7 cellular contexts compared by ENCODE assay signal in genomic region chr17:37742114-37742761, GRCh38. TPM values are rescaled to one million over a fixed set of nuclear protein-coding genes. Genes with fewer than 3 reads are reported as not detected.
DNase-seq lines count a peak whose midpoint lies in the region; FAIRE-seq and TF ChIP-seq lines count a peak whose summit lies in the region.

No MANE protein-coding gene starts in this region.

- TF ChIP-seq POLR2A in endothelial cell of umbilical vein (IDR thresholded peaks at IDR 0.05; ENCODE audit: low read depth, low read length) (no peak), prostate gland (IDR thresholded peaks at IDR 0.05) (no peak), uterus (IDR thresholded peaks at IDR 0.05) (no peak)

- dilution Hi-C loops in endothelial cell of umbilical vein (cut with MboI; ENCODE audit: extremely low pct_ligation_motif_present, low sequenced_read_pairs) = no loop called here

- H3K9ac ChIP-seq in NT2/D1 (ENCODE audit: insufficient read length, low read depth) = peak overlapping the region; percentile 18
- no peak overlapping the region for H3K9ac ChIP-seq in endothelial cell of umbilical vein (replicated peaks; ENCODE audit: extremely low read depth, insufficient read depth, low read length)

- no peak overlapping the region for H3K27ac ChIP-seq in endothelial cell of umbilical vein (ENCODE audit: insufficient read depth, low read depth, low read length)
- H3K27ac ChIP-seq in prostate gland = peak overlapping the region; percentile 77 to 82
- H3K27ac ChIP-seq in uterus = no peak overlapping the region

- BruUV-seq in endothelial cell of umbilical vein (replicated peaks; lab: Mats Ljungman, UMichigan) = no TSS peak

- no peaks in the 10 kb centered on the region for H3K9me1 ChIP-seq in endothelial cell of umbilical vein (replicated peaks; ENCODE audit: control insufficient read depth, extremely low read depth, insufficient read depth, low read length)

- CTCF ChIA-PET in endothelial cell of umbilical vein (lab: Charles Lee) = no interaction called here

- H3K27me3 ChIP-seq in NT2/D1 (ENCODE audit: insufficient read depth, insufficient read length) = peaks cover 97% of the 10 kb centered on the region
- peaks cover 73 to 87% of the 10 kb centered on the region in 2 experiments for H3K27me3 ChIP-seq in endothelial cell of umbilical vein (ENCODE audit: control insufficient read depth in 2 of 2, insufficient read depth in 2 of 2, low read length in 2 of 2)
- H3K27me3 ChIP-seq in prostate gland (replicated peaks; ENCODE audit: insufficient read depth) = peaks cover 2% of the 10 kb centered on the region
- H3K27me3 ChIP-seq in uterus = peaks cover 8 to 76% of the 10 kb centered on the region in 2 donors

- peak overlapping the region; percentile 53 for H2AFZ ChIP-seq in endothelial cell of umbilical vein (ENCODE audit: low read depth, low read length)

- POLR2A ChIA-PET in endothelial cell of umbilical vein (lab: Charles Lee) = no interaction called here

- peak overlapping the region; percentile 45 for H3K4me2 ChIP-seq in endothelial cell of umbilical vein (ENCODE audit: insufficient read depth, low read length)

- no peak for DNase-seq in GM12864 (ENCODE audit: low read depth)
- DNase-seq in NT2/D1 (ENCODE audit: low read depth, low spot score) = no peak
- peak; percentile 31 for DNase-seq in endothelial cell of umbilical vein (ENCODE audit: low read depth, low spot score)
- peak; percentile 18 for DNase-seq in prostate gland (ENCODE audit: low spot score)
- no peak for DNase-seq in SHP77 (lab: John Stamatoyannopoulos, UW)
- no peak for DNase-seq in NCI-H1048 (lab: John Stamatoyannopoulos, UW)
- no peak for DNase-seq in uterus

- H3K4me3 ChIP-seq in GM12864 (ENCODE audit: low read depth, low read length) = peak overlapping the region; percentile 55
- H3K4me3 ChIP-seq in NT2/D1 (ENCODE audit: insufficient read length, low read depth) = peak overlapping the region; percentile 54
- H3K4me3 ChIP-seq in endothelial cell of umbilical vein (replicated peaks in 1 of 3; ENCODE audit: insufficient read depth in 1 of 3, low read depth in 1 of 3, low read length in 3 of 3) = peak overlapping the region in 2 of 3 experiments; percentile 9 to 11
- H3K4me3 ChIP-seq in prostate gland = peak overlapping the region; percentile 34 to 35
- H3K4me3 ChIP-seq in uterus = peak overlapping the region in 1 of 2 donors; percentile 33

- no peaks in the 10 kb centered on the region for H4K20me1 ChIP-seq in endothelial cell of umbilical vein (replicated peaks; ENCODE audit: control insufficient read depth, extremely low read depth, insufficient read depth, low read length)

- 1% methylated on average over 50 of the region's 52 CpGs for WGBS in prostate gland

- TF ChIP-seq CTCF in GM12864 (IDR thresholded peaks at IDR 0.05; ENCODE audit: low read depth, low read length, missing control alignments) (no peak), endothelial cell of umbilical vein (IDR thresholded peaks at IDR 0.05; ENCODE audit: extremely low read depth in 1 of 2, insufficient read depth in 1 of 2, low read depth in 1 of 2, low read length in 2 of 2) (no peak), prostate gland (IDR thresholded peaks at IDR 0.05) (no peak), uterus (IDR thresholded peaks at IDR 0.05) (no peak)

- intact Hi-C loops in endothelial cell of umbilical vein (cut with micrococcal nuclease) (no loop called here), prostate gland (cut with DNase I) (no loop called here), uterus (cut with DNase I; ENCODE audit: low total_unique reads) (no loop called here)

- H3K4me1 ChIP-seq in NT2/D1 (ENCODE audit: insufficient read depth, insufficient read length) (peaks cover 7% of the 10 kb centered on the region), endothelial cell of umbilical vein (ENCODE audit: control insufficient read depth, extremely low read depth, insufficient read depth, low read length) (peaks cover 5% of the 10 kb centered on the region), prostate gland (replicated peaks) (no peaks in the 10 kb centered on the region), uterus (peaks cover 0 to 26% of the 10 kb centered on the region in 2 donors)

- no peak for FAIRE-seq in endothelial cell of umbilical vein (lab: Jason Lieb, UNC)

- H3K79me2 ChIP-seq in endothelial cell of umbilical vein (ENCODE audit: control insufficient read depth, insufficient read depth, low read length) = no peaks in the 10 kb centered on the region

- H3K9me3 ChIP-seq in NT2/D1 (ENCODE audit: insufficient read depth, low read length) = no peaks in the 10 kb centered on the region
- H3K9me3 ChIP-seq in endothelial cell of umbilical vein (replicated peaks; ENCODE audit: control insufficient read depth, insufficient read depth, low read length) = no peaks in the 10 kb centered on the region
- H3K9me3 ChIP-seq in prostate gland = no peaks in the 10 kb centered on the region
- H3K9me3 ChIP-seq in uterus = no peaks in the 10 kb centered on the region

- H3K36me3 ChIP-seq in NT2/D1 (ENCODE audit: insufficient read depth, insufficient read length, low read length) = no peaks in the 10 kb centered on the region
- H3K36me3 ChIP-seq in endothelial cell of umbilical vein (ENCODE audit: control insufficient read depth in 2 of 2, extremely low read depth in 1 of 2, insufficient read depth in 2 of 2, low read length in 2 of 2) = no peaks in the 10 kb centered on the region
- H3K36me3 ChIP-seq in prostate gland = no peaks in the 10 kb centered on the region
- H3K36me3 ChIP-seq in uterus = no peaks in the 10 kb centered on the region

TF ChIP-seq in endothelial cell of umbilical vein, 7 proteins besides CTCF, POLR2A, EP300 and RAD21:
- TF ChIP-seq POLR2AphosphoS5 (IDR thresholded peaks at IDR 0.05; ENCODE audit: insufficient read depth, low read depth, low read length) (no peak), EZH2 (IDR thresholded peaks at IDR 0.05; ENCODE audit: borderline replicate concordance, low read depth, low read length, severe bottlenecking) (peak; percentile 99)

RNA-seq across cellular contexts. Expression of gene HNF1B, which starts 2.6 kb away (rescaled TPM):
- total RNA-seq in endothelial cell of umbilical vein (not detected in 2 replicates), prostate gland (1 to 10 TPM; 2.7 to 7.0 TPM), uterus (1 to 10 TPM in 1 of 4 donors, under 1 TPM in 1, not detected in 2; 0.29 to 1.5 TPM)
- polyA plus RNA-seq in endothelial cell of umbilical vein = not detected in 2 replicates
- polyA plus RNA-seq in endothelial cell of umbilical vein (2011; cell fraction: cytosol; rRNA removed) = not detected in 2 replicates
- polyA plus RNA-seq in endothelial cell of umbilical vein (2011; cell fraction: nucleus; rRNA removed) = not detected in 2 replicates
- not detected in 2 replicates for polyA plus RNA-seq in endothelial cell of umbilical vein (2012)
- not detected in 2 replicates for polyA minus RNA-seq in endothelial cell of umbilical vein
- not detected for polyA minus RNA-seq in endothelial cell of umbilical vein (2011; cell fraction: cytosol; rRNA and poly(A)+ RNA removed)
- not detected in 2 replicates for polyA minus RNA-seq in endothelial cell of umbilical vein (2011; cell fraction: nucleus; rRNA and poly(A)+ RNA removed)

Comparison
In these comparisons a context has a peak if more than half of its experiments do, and no peak if none do; other contexts are left out.
1. DNase-seq: peak in endothelial cell of umbilical vein (single experiment) and prostate gland (single experiment); none in GM12864 (single experiment), NT2/D1 (single experiment), SHP77 (0 of 2), NCI-H1048 (single experiment) and uterus (0 of 2).
2. H3K27ac ChIP-seq: peak in prostate gland (2 of 2); none in endothelial cell of umbilical vein (single experiment) and uterus (0 of 2).